In genomic region chr16:57537194-57537505, GRCh38 we compare ENCODE assay signal across 9 cellular contexts. TPM values are rescaled to one million over a fixed set of nuclear protein-coding genes. Genes with fewer than 3 reads are reported as not detected.
DNase-seq lines count a peak whose midpoint lies in the region; ATAC-seq, FAIRE-seq and TF ChIP-seq lines count a peak whose summit lies in the region.
"Had no signal": no experiment of that assay in that cellular context is flagged by ENCODE, and none has a peak within 500 bp of the region (broad histone marks: within the 10 kb centered on the region; RNA-seq: fewer than 3 reads in every experiment).

No MANE protein-coding gene starts in this region.

- no peak overlapping the region for H3K4ac ChIP-seq in H1 (replicated peaks; ENCODE audit: insufficient read length, low read depth, low read length)

- H3K23me2 ChIP-seq in H1 (ENCODE audit: low read depth, low read length), result peaks cover 8% of the 10 kb centered on the region; the same call in 1 of the 2 replicates

- CTCF ChIA-PET in CD8-positive, alpha-beta memory T cell (lab: Charles Lee), result interaction anchor here (0.6 to 2.3 kb wide), 16 partner anchors 9 to 118 kb away, joined by 3 to 12 read pairs (median 4); partner anchors contain the start of genes DOK4 and POLR2C
- CTCF ChIA-PET in H1 (lab: Charles Lee; ENCODE audit: partially characterized antibody), result interaction anchor here (0.6 to 1.4 kb wide), 7 partner anchors 9 to 128 kb away, joined by 3 to 5 read pairs (median 3); no protein-coding TSS in a partner anchor

- H3K36me3 ChIP-seq in CD8-positive, alpha-beta memory T cell (ENCODE audit: insufficient read depth, low read length), result no peaks in the 10 kb centered on the region
- H3K36me3 ChIP-seq in OCI-LY1 (ENCODE audit: insufficient read depth, low read length) (no peaks in the 10 kb centered on the region), H1 (ENCODE audit: control insufficient read depth in 2 of 4, insufficient read depth in 4 of 4, low read length in 3 of 4) (no peaks in the 10 kb centered on the region; a peak in 1 of 8 replicates), pancreas (no peaks in the 10 kb centered on the region)

- H3K4me1 Mint-ChIP-seq in CD8-positive, alpha-beta memory T cell, result peaks cover 58 to 83% (median 60%) of the 10 kb centered on the region in 3 donors

- no peak overlapping the region for H2BK20ac ChIP-seq in H1 (ENCODE audit: low read length)

- TF ChIP-seq EP300 in H1 (IDR thresholded peaks at IDR 0.05; ENCODE audit: borderline replicate concordance in 1 of 2, low read depth in 2 of 2, low read length in 2 of 2), result no peak

- peaks cover 75% of the 10 kb centered on the region for H3K4me1 ChIP-seq in CD8-positive, alpha-beta memory T cell (ENCODE audit: insufficient read depth, low read length)
- H3K4me1 ChIP-seq in OCI-LY1 (ENCODE audit: insufficient read depth, low read length, severe bottlenecking) (peaks cover 15% of the 10 kb centered on the region), H1 (replicated peaks in 1 of 4; ENCODE audit: control insufficient read depth in 3 of 4, insufficient read depth in 4 of 4, low read length in 3 of 4) (peaks cover 10 to 40% (median 22%) of the 10 kb centered on the region in 4 experiments), pancreas (peaks cover 0 to 5% (median 0%) of the 10 kb centered on the region in 3 donors)

- H3K4me2 ChIP-seq in OCI-LY1 (ENCODE audit: low read length), result peak overlapping the region; percentile 92
- peak overlapping the region; percentile 83 to 96 for H3K4me2 ChIP-seq in H1 (ENCODE audit: insufficient read depth in 1 of 2, low read depth in 2 of 2, low read length in 2 of 2)

- intact Hi-C loops in pancreas (cut with DNase I), result no loop called here

- no peak overlapping the region for H3K14ac ChIP-seq in H1 (ENCODE audit: insufficient read length)

- TF ChIP-seq CTCF in OCI-LY1 (IDR thresholded peaks at IDR 0.05; ENCODE audit: low read length), result no peak
- TF ChIP-seq CTCF in H1 (IDR thresholded peaks at IDR 0.05; ENCODE audit: control extremely low read depth in 1 of 3, insufficient read depth in 1 of 3, low read depth in 1 of 3, low read length in 3 of 3), result no peak
- no peak for TF ChIP-seq CTCF in pancreas (IDR thresholded peaks at IDR 0.05)

- peak overlapping the region; percentile 71 for H3K4me3 ChIP-seq in CD8-positive, alpha-beta memory T cell (ENCODE audit: low read length)
- peak overlapping the region; percentile 84 for H3K4me3 ChIP-seq in OCI-LY1 (ENCODE audit: low read depth, low read length, poor library complexity, severe bottlenecking)
- peak overlapping the region; percentile 47 to 78 (median 70) for H3K4me3 ChIP-seq in H1 (ENCODE audit: extremely low read depth in 1 of 4, insufficient read depth in 2 of 4, low read depth in 3 of 4, low read length in 4 of 4)
- peak overlapping the region in 3 of 4 donors; percentile 89 to 99 (median 96) for H3K4me3 ChIP-seq in pancreas

- H2AK5ac ChIP-seq in H1 (ENCODE audit: low read depth, low read length), result no peak overlapping the region

- H4K8ac ChIP-seq in H1 (ENCODE audit: extremely low read depth, insufficient read depth, low read length), result 0 out of 2 replicates have a peak overlapping the region, but pooled peaks have one; percentile 93

- H3K79me1 ChIP-seq in H1 (ENCODE audit: low read depth, low read length), result peaks cover 4% of the 10 kb centered on the region

- H3K36me3 Mint-ChIP-seq in CD8-positive, alpha-beta memory T cell, result peaks cover 0 to 3% (median 0%) of the 10 kb centered on the region in 3 donors

- peak overlapping the region; percentile 61 for H2BK120ac ChIP-seq in H1 (replicated peaks; ENCODE audit: low read depth, low read length)

- no peaks in the 10 kb centered on the region for H3K79me2 ChIP-seq in OCI-LY1 (ENCODE audit: insufficient read depth, low read length)
- peaks cover 0 to 6% of the 10 kb centered on the region in 2 experiments; a peak in 1 of 4 replicates for H3K79me2 ChIP-seq in H1 (ENCODE audit: control insufficient read depth in 1 of 2, insufficient read depth in 2 of 2, low read length in 2 of 2)

- ATAC-seq in pancreas, result no peak
- no peak for ATAC-seq in GM19397 (IDR thresholded peaks at IDR 0.05; ENCODE audit: unreplicated experiment)
- no peak for ATAC-seq in HG02798 (IDR thresholded peaks at IDR 0.05; ENCODE audit: poor library complexity, unreplicated experiment)

- peak overlapping the region; percentile 63 for H3K27ac ChIP-seq in CD8-positive, alpha-beta memory T cell (ENCODE audit: low read depth, low read length)
- H3K27ac ChIP-seq in OCI-LY1 (ENCODE audit: low read depth, low read length, poor library complexity, severe bottlenecking) (no peak overlapping the region), H1 (ENCODE audit: low read depth, low read length) (peak overlapping the region; percentile 76; the same call in 1 of the 2 replicates), pancreas (no peak overlapping the region)

- no peak for TF ChIP-seq RAD21 in H1 (IDR thresholded peaks at IDR 0.05 in 1 of 2, conservative IDR thresholded peaks at IDR 0.05 in 1 of 2; ENCODE audit: low read depth in 2 of 2, low read length in 2 of 2)

- peak overlapping the region; percentile 77 for H3K56ac ChIP-seq in H1 (replicated peaks; ENCODE audit: insufficient read length, low read depth, low read length)

- H4K5ac ChIP-seq in H1 (ENCODE audit: insufficient read length, low read depth, low read length), result peak overlapping the region; percentile 96

- POLR2A ChIA-PET in CD8-positive, alpha-beta memory T cell (lab: Charles Lee), result interaction anchor here (0.7 to 2.3 kb wide), 6 partner anchors 51 to 592 kb away, joined by 3 to 22 read pairs (median 6); partner anchors contain the start of genes CFAP20, DOK4, POLR2C and USB1
- POLR2A ChIA-PET in H1 (lab: Charles Lee; ENCODE audit: partially characterized antibody), result interaction anchor here (0.7 to 3.2 kb wide), 13 partner anchors 9 to 112 kb away, joined by 3 to 19 read pairs (median 4); no protein-coding TSS in a partner anchor

- peak overlapping the region; percentile 97 for H3K18ac ChIP-seq in H1 (ENCODE audit: extremely low read depth, low read length)

- no peaks in the 10 kb centered on the region for H3K9me3 ChIP-seq in CD8-positive, alpha-beta memory T cell (ENCODE audit: low read length)
- H3K9me3 ChIP-seq in OCI-LY1 (ENCODE audit: low read length) (no peaks in the 10 kb centered on the region), H1 (ENCODE audit: insufficient read depth in 2 of 2, low read depth in 1 of 2, low read length in 1 of 2) (no peaks in the 10 kb centered on the region), pancreas (no peaks in the 10 kb centered on the region)

- H3K27ac Mint-ChIP-seq in CD8-positive, alpha-beta memory T cell, result peak overlapping the region; percentile 85 to 99 (median 94)

- no peaks in the 10 kb centered on the region for H3F3A ChIP-seq in OCI-LY1 (ENCODE audit: insufficient read depth, low read length)

- no peak overlapping the region for H3K23ac ChIP-seq in H1 (ENCODE audit: insufficient read length)

- TF ChIP-seq POLR2A in H1 (IDR thresholded peaks at IDR 0.05; ENCODE audit: control extremely low read depth in 1 of 2, low read depth in 2 of 2, low read length in 2 of 2) (no peak; a peak in 1 of 3 replicates), GM12891 (IDR thresholded peaks at IDR 0.05; ENCODE audit: low read depth, low read length) (no peak)

- H4K91ac ChIP-seq in H1 (replicated peaks; ENCODE audit: insufficient read length, low read length), result no peak overlapping the region

- H3K9me2 ChIP-seq in OCI-LY1 (ENCODE audit: low read depth, low read length), result no peaks in the 10 kb centered on the region

- no peak overlapping the region for H2BK15ac ChIP-seq in H1 (ENCODE audit: low read length)

- H3K27me3 ChIP-seq in CD8-positive, alpha-beta memory T cell (ENCODE audit: insufficient read depth, low read length, poor library complexity, severe bottlenecking), result no peaks in the 10 kb centered on the region
- no peaks in the 10 kb centered on the region for H3K27me3 ChIP-seq in OCI-LY1 (ENCODE audit: insufficient read depth, low read length)
- peaks cover 0 to 5% (median 2%) of the 10 kb centered on the region in 4 experiments; a peak in 3 of 7 replicates for H3K27me3 ChIP-seq in H1 (replicated peaks in 1 of 4; ENCODE audit: control insufficient read depth in 3 of 4, extremely low read depth in 1 of 4, insufficient read depth in 3 of 4, low read length in 3 of 4)
- H3K27me3 ChIP-seq in pancreas, result no peaks in the 10 kb centered on the region

- no peaks in the 10 kb centered on the region for H3K9me3 Mint-ChIP-seq in CD8-positive, alpha-beta memory T cell

- DNase-seq in CD8-positive, alpha-beta memory T cell, result peak in 1 of 5 donors; percentile 54
- no peak for DNase-seq in H1 (ENCODE audit: low read depth in 1 of 2, low spot score in 2 of 2)
- no peak for DNase-seq in pancreas
- no peak for DNase-seq in NCI-H226
- no peak for DNase-seq in GM12891 (ENCODE audit: insufficient read length, low spot score)
- DNase-seq: NCI-H1436 treated with DMSO at 0.1 percent for 48 hours had no signal

- H2AFZ ChIP-seq in OCI-LY1 (ENCODE audit: low read length), result peak overlapping the region; percentile 55; the same call in 1 of the 2 replicates
- H2AFZ ChIP-seq in H1 (ENCODE audit: low read length), result no peak overlapping the region

- no peak for FAIRE-seq in H1 (lab: Jason Lieb, UNC)
- no peak for FAIRE-seq in pancreas (lab: Jason Lieb, UNC)
- no peak for FAIRE-seq in GM12891 (lab: Jason Lieb, UNC)

- WGBS in H1 (ENCODE audit: extremely low coverage in 1 of 2, insufficient coverage in 1 of 2, insufficient read length in 1 of 2, insufficient replicate concordance in 2 of 2, low coverage in 1 of 2, low lambda C conversion rate in 2 of 2, missing lambda C conversion rate in 1 of 2), 2 experiments, result 14% methylated on average over 8 of the region's 8 CpGs; no CpG with 5 or more reads in 1 of the 2 experiments
- WGBS in pancreas, 2 donors, result 40 to 44% methylated on average over 8 of the region's 8 CpGs

- H3K9ac ChIP-seq in OCI-LY1 (ENCODE audit: low read length), result peak overlapping the region; percentile 79; the same call in 1 of the 2 replicates
- peak overlapping the region in 1 of 4 experiments; percentile 55; a peak in 3 of 7 replicates for H3K9ac ChIP-seq in H1 (replicated peaks in 1 of 4; ENCODE audit: extremely low read depth in 1 of 4, low read depth in 3 of 4, low read length in 3 of 4)

- no peaks in the 10 kb centered on the region for H4K20me1 ChIP-seq in OCI-LY1 (ENCODE audit: insufficient read depth, low read length)
- peaks cover 0 to 19% of the 10 kb centered on the region in 2 experiments for H4K20me1 ChIP-seq in H1 (replicated peaks in 1 of 2; ENCODE audit: control insufficient read depth in 1 of 2, insufficient read depth in 2 of 2, low read length in 2 of 2)

- peak overlapping the region; percentile 77; the same call in 1 of the 2 replicates for H2BK5ac ChIP-seq in H1 (ENCODE audit: low read depth, low read length)

- H3K4me3 Mint-ChIP-seq in CD8-positive, alpha-beta memory T cell, result peak overlapping the region; percentile 79 to 97 (median 82)

- no peak overlapping the region for H2BK12ac ChIP-seq in H1 (ENCODE audit: low read depth, low read length)

- peaks cover 0 to 4% of the 10 kb centered on the region in 2 donors for H3K27me3 Mint-ChIP-seq in CD8-positive, alpha-beta memory T cell

RNA-seq across cellular contexts. Expression of gene CCDC102A, which starts 0.8 kb away (rescaled TPM):
- 10 to 100 TPM; 27.0 to 28.1 TPM for total RNA-seq in CD8-positive, alpha-beta memory T cell
- 22.6 TPM for polyA plus RNA-seq in CD8-positive, alpha-beta memory T cell
- total RNA-seq in H1 (2021; fragmentation: NEBNext Ultra II Directional; extraction: Animal tissue kit (Norgen Biotek cat#: 25700)), result 3.5 and 4.0 TPM in 2 replicates
- polyA plus RNA-seq in H1 (2011; rRNA removed) (7.5 and 10.5 TPM in 2 replicates), pancreas (1 to 10 TPM; 2.8 to 3.5 TPM)
- polyA plus RNA-seq in H1 (2011; cell fraction: cytosol; rRNA removed), result 7.6 TPM
- polyA plus RNA-seq in H1 (2011; cell fraction: nucleus; rRNA removed), result 9.3 TPM
- polyA plus RNA-seq in H1 (2012, experiment 1 of 2), result 2.3 to 5.0 TPM (median 4.0 TPM) in 4 replicates
- polyA plus RNA-seq in H1 (2012, experiment 2 of 2), result 4.5 TPM
- polyA plus RNA-seq in H1 (2013, experiment 1 of 2), result 1.3 TPM
- polyA plus RNA-seq in H1 (2013, experiment 2 of 2), result 1.3 TPM
- polyA minus RNA-seq in H1 (2011; rRNA and poly(A)+ RNA removed), result 1.7 and 1.9 TPM in 2 replicates
- polyA minus RNA-seq in H1 (2011; cell fraction: cytosol; rRNA and poly(A)+ RNA removed), result 2.7 TPM
- 2.6 TPM for polyA minus RNA-seq in H1 (2011; cell fraction: nucleus; rRNA and poly(A)+ RNA removed)
- total RNA-seq in pancreas, result 1 to 10 TPM; 2.2 to 5.8 (median 2.9) TPM
- polyA plus RNA-seq in GM12891 (2012; ENCODE audit: low read depth, missing spikeins), result 7.6 TPM

RNA-seq across cellular contexts. Expression of gene ADGRG5, which starts 5.3 kb away (rescaled TPM):
- 10 to 100 TPM; 46.1 to 48.5 TPM for total RNA-seq in CD8-positive, alpha-beta memory T cell
- 23.5 TPM for polyA plus RNA-seq in CD8-positive, alpha-beta memory T cell
- total RNA-seq in H1 (2021; fragmentation: NEBNext Ultra II Directional; extraction: Animal tissue kit (Norgen Biotek cat#: 25700)), result 8.6 and 10.5 TPM in 2 replicates
- 14.8 and 16.5 TPM in 2 replicates for polyA plus RNA-seq in H1 (2011; rRNA removed)
- polyA plus RNA-seq in H1 (2011; cell fraction: cytosol; rRNA removed), result 6.7 TPM
- polyA plus RNA-seq in H1 (2011; cell fraction: nucleus; rRNA removed), result 17.8 TPM
- polyA plus RNA-seq in H1 (2012, experiment 1 of 2), result 7.0 to 10.8 TPM (median 8.9 TPM) in 4 replicates
- polyA plus RNA-seq in H1 (2012, experiment 2 of 2), result 10.2 TPM
- 5.0 TPM for polyA plus RNA-seq in H1 (2013, experiment 1 of 2)
- polyA plus RNA-seq in H1 (2013, experiment 2 of 2), result 5.4 TPM
- 9.6 and 11.4 TPM in 2 replicates for polyA minus RNA-seq in H1 (2011; rRNA and poly(A)+ RNA removed)
- polyA minus RNA-seq in H1 (2011; cell fraction: cytosol; rRNA and poly(A)+ RNA removed), result 5.7 TPM
- polyA minus RNA-seq in H1 (2011; cell fraction: nucleus; rRNA and poly(A)+ RNA removed), result 5.4 TPM
- total RNA-seq in pancreas, result under 1 TPM; 0.09 to 0.66 (median 0.23) TPM
- polyA plus RNA-seq in pancreas, result under 1 TPM; 0.19 to 0.38 TPM
- 58.0 TPM for polyA plus RNA-seq in GM12891 (2012; ENCODE audit: low read depth, missing spikeins)

RNA-seq across cellular contexts. Expression of gene DOK4, which starts 50.9 kb away (rescaled TPM):
- 1 to 10 TPM; 6.8 to 7.0 TPM for total RNA-seq in CD8-positive, alpha-beta memory T cell
- polyA plus RNA-seq in CD8-positive, alpha-beta memory T cell, result 3.3 TPM
- total RNA-seq in H1 (2021; fragmentation: NEBNext Ultra II Directional; extraction: Animal tissue kit (Norgen Biotek cat#: 25700)), result 28.9 and 29.9 TPM in 2 replicates
- polyA plus RNA-seq in H1 (2011; rRNA removed) (24.0 and 29.5 TPM in 2 replicates), pancreas (10 to 100 TPM; 16.7 to 26.4 TPM)
- 30.4 TPM for polyA plus RNA-seq in H1 (2011; cell fraction: cytosol; rRNA removed)
- polyA plus RNA-seq in H1 (2011; cell fraction: nucleus; rRNA removed), result 46.7 TPM
- polyA plus RNA-seq in H1 (2012, experiment 1 of 2), result 20.5 to 27.4 TPM (median 25.8 TPM) in 4 replicates
- 20.5 TPM for polyA plus RNA-seq in H1 (2012, experiment 2 of 2)
- polyA plus RNA-seq in H1 (2013, experiment 1 of 2), result 13.6 TPM
- polyA plus RNA-seq in H1 (2013, experiment 2 of 2), result 13.6 TPM
- polyA minus RNA-seq in H1 (2011; rRNA and poly(A)+ RNA removed), result 24.3 and 27.0 TPM in 2 replicates
- 14.3 TPM for polyA minus RNA-seq in H1 (2011; cell fraction: cytosol; rRNA and poly(A)+ RNA removed)
- 11.3 TPM for polyA minus RNA-seq in H1 (2011; cell fraction: nucleus; rRNA and poly(A)+ RNA removed)
- total RNA-seq in pancreas, result 10 to 100 TPM in 5 of 6 donors, 1 to 10 TPM in 1; 9.2 to 24.4 (median 13.4) TPM
- 7.8 TPM for polyA plus RNA-seq in GM12891 (2012; ENCODE audit: low read depth, missing spikeins)

Comparison
In these comparisons a context has a peak if more than half of its experiments do, and no peak if none do; other contexts are left out.
1. H3K27ac ChIP-seq: peak in CD8-positive, alpha-beta memory T cell (single experiment) and H1 (single experiment); none in OCI-LY1 (single experiment) and pancreas (0 of 4).
2. Peak in every context shown above with its lines, with median percentiles within 50 percentile points of each other: H3K4me3 ChIP-seq.